ENCODE assay signal across 39 cellular contexts in genomic region chr3:11985866-11986265, GRCh38. TPM values are rescaled to one million over a fixed set of nuclear protein-coding genes. Genes with fewer than 3 reads are reported as not detected.
"Had no signal": no experiment of that assay in that cellular context is flagged by ENCODE, and none has a peak within 500 bp of the region (broad histone marks: within the 10 kb centered on the region; RNA-seq: fewer than 3 reads in every experiment).

No MANE protein-coding gene starts in this region.

- H3K27ac ChIP-seq: KMS-11 had no signal

- H3K27me3 ChIP-seq: MG63 had no signal

- H3K9me3 ChIP-seq: MG63 had no signal

- H3K4me3 ChIP-seq: MG63 had no signal

- H3K36me3 ChIP-seq: MG63 had no signal

- H3K9ac ChIP-seq: KMS-11 had no signal

- H3K4me2 ChIP-seq: KMS-11 had no signal

- DNase-seq: Karpas-422, Kasumi-1, KG1, MG63, MM.1S, MV-4-11, NCI-H1048, NCI-H1092, NCI-H1092 treated with DMSO at 0.1 percent for 48 hours, NCI-H1105, NCI-H1105 treated with DMSO at 0.1 percent for 48 hours, NCI-H1417, NCI-H1417 treated with DMSO at 0.1 percent for 48 hours, NCI-H1436, NCI-H1436 treated with DMSO at 0.1 percent for 48 hours, NCI-H146, NCI-H1694, NCI-H1694 treated with DMSO at 0.1 percent for 48 hours, NCI-H187, NCI-H187 treated with DMSO at 0.1 percent for 48 hours, NCI-H1930, NCI-H2029, NCI-H2029 treated with DMSO at 0.1 percent for 48 hours, NCI-H2081, NCI-H2081 treated with DMSO at 0.1 percent for 48 hours, NCI-H2107, NCI-H2171, NCI-H2171 treated with DMSO at 0.1 percent for 48 hours, NCI-H2227 treated with DMSO at 0.1 percent for 48 hours, NCI-H226, NCI-H345, NCI-H446, NCI-H446 treated with DMSO at 0.1 percent for 48 hours, NCI-H510A had no signal

RNA-seq across cellular contexts. Expression of gene SYN2, which starts 18.3 kb away (rescaled TPM):
- total RNA-seq: LHCN-M2, M059J, MCF 10A, NCI-H460 had no signal
